In the genomic region with DNA sequence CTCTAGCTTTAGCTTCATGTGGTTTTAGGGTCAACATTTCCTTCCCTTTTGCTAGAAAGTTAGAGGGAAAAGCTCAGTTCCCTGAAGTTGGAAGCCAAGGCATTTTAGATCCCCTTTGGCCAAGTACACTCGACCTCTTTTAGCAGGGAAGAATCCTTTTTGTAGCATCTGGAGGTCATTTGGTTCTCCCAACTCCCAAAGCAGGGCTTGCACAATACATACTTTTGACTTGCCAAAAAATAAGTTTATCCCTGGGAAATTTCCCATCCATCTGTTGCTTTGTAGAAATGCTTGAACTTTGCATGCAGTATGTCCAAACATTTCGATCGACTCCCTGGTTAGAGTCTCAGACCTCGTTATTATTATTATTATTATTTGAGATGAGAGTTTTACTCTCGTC, we compare ENCODE assay signal across 25 cellular contexts. TPM values are rescaled to one million over a fixed set of nuclear protein-coding genes. Genes with fewer than 3 reads are reported as not detected.
DNase-seq lines count a peak whose midpoint lies in the region; ATAC-seq and TF ChIP-seq lines count a peak whose summit lies in the region.
"Had no signal": no experiment of that assay in that cellular context is flagged by ENCODE, and none has a peak within 500 bp of the region (broad histone marks: within the 10 kb centered on the region; RNA-seq: fewer than 3 reads in every experiment).

No MANE protein-coding gene starts in this region.

- H3K36me3 ChIP-seq in testis (ENCODE audit: low read depth, missing control alignments) = no peaks in the 10 kb centered on the region
- H3K36me3 ChIP-seq: adrenal gland, brain microvascular endothelial cell, lower lobe of right lung, SJSA1, thoracic aorta, vagina had no signal

- H3K9me3 ChIP-seq in right cardiac atrium (ENCODE audit: control insufficient read depth, low read length) = no peaks in the 10 kb centered on the region
- H3K9me3 ChIP-seq in testis = no peaks in the 10 kb centered on the region
- H3K9me3 ChIP-seq: adrenal gland, lower lobe of right lung, SJSA1, thoracic aorta, vagina had no signal

- H3K4me3 ChIP-seq in right cardiac atrium (ENCODE audit: low read length) = no peak overlapping the region
- no peak overlapping the region for H3K4me3 ChIP-seq in testis
- H3K4me3 ChIP-seq: adrenal gland, lower lobe of right lung, SJSA1, thoracic aorta, vagina had no signal

- DNase-seq in GM04503 (ENCODE audit: low read depth) (peak; percentile 73), fibroblast of peridontal ligament (ENCODE audit: extremely low read depth) (peak; percentile 97), right cardiac atrium (no peak), testis (peak; percentile 30), DMS53 (lab: John Stamatoyannopoulos, UW) (no peak)
- DNase-seq in stimulated activated CD4-positive, alpha-beta T cell treated with anti-CD3 and anti-CD28 coated beads, Interleukin-1b, Interleukin-23, amount 100 ng/mL, for 48 hours = no peak
- no peak for DNase-seq in effector CD4-positive, alpha-beta T cell
- DNase-seq: activated B cell treated with CpG ODN at 0.5 μM for 24 hours; activated CD4-positive, alpha-beta T cell treated with anti-CD3 and anti-CD28 coated beads, Interleukin-2, amount 50 U/mL, for 4 hours; activated naive CD4-positive, alpha-beta T cell treated with Interleukin-2 at 50 U/mL for 16 hours; AML-193; brain microvascular endothelial cell; CD8-positive, alpha-beta T cell; lower lobe of right lung; NCI-H1436; NCI-H2081 treated with DMSO at 0.1 percent for 48 hours; NCI-H748 treated with DMSO at 0.1 percent for 48 hours; stimulated activated CD4-positive, alpha-beta T cell treated with anti-CD3 and anti-CD28 coated beads, Interleukin-4, amount 100 ng/mL, for 1 hour had no signal

- WGBS in right cardiac atrium = 63% methylated on average over 5 of the region's 5 CpGs
- WGBS in testis, 2 donors = 49 to 54% methylated on average over 5 of the region's 5 CpGs

- intact Hi-C loops in right cardiac atrium (cut with DNase I) (no loop called here), testis (cut with DNase I; ENCODE audit: low total_unique reads) (no loop called here)

- no peak for TF ChIP-seq POLR2A in testis (IDR thresholded peaks at IDR 0.05)

- no peak for TF ChIP-seq CTCF in testis (IDR thresholded peaks at IDR 0.05)

- H3K27me3 ChIP-seq in right cardiac atrium (ENCODE audit: control insufficient read depth, insufficient read depth) = no peaks in the 10 kb centered on the region
- H3K27me3 ChIP-seq in testis = no peaks in the 10 kb centered on the region
- H3K27me3 ChIP-seq: adrenal gland, brain microvascular endothelial cell, SJSA1, vagina had no signal

- ATAC-seq in right cardiac atrium (peak; percentile 31 to 74), HG03432 (IDR thresholded peaks at IDR 0.05; ENCODE audit: unreplicated experiment) (no peak)
- ATAC-seq: CD8-positive, alpha-beta T cell; lower lobe of right lung; natural killer cell treated with Interleukin-12 subunit alpha and Interleukin-12 subunit beta and Interleukin-15 and Interleukin-18, amount 100 ng/mL, for 72 hours; stimulated activated effector memory CD8-positive, alpha-beta T cell treated with anti-CD3 and anti-CD28 coated beads, Interleukin-12 subunit alpha, Interleukin-12 subunit beta, amount 100 ng/mL, for 72 hours had no signal

- H3K4me1 ChIP-seq in right cardiac atrium (ENCODE audit: control insufficient read depth, insufficient read depth, low read length) = no peaks in the 10 kb centered on the region
- peaks cover 9% of the 10 kb centered on the region for H3K4me1 ChIP-seq in testis

- H3K27ac ChIP-seq in right cardiac atrium (ENCODE audit: low read length) = no peak overlapping the region
- no peak overlapping the region for H3K27ac ChIP-seq in testis
- H3K27ac ChIP-seq: adrenal gland, brain microvascular endothelial cell, lower lobe of right lung, SJSA1, thoracic aorta had no signal

RNA-seq across cellular contexts. Expression of a gene that starts 4.6 kb away (rescaled TPM):
- total RNA-seq in right cardiac atrium (10 to 100 TPM; 15.1 to 25.9 (median 15.4) TPM), testis (10 to 100 TPM; 14.0 to 16.9 TPM)
- polyA plus RNA-seq in right cardiac atrium (11.8 TPM), testis (ENCODE audit: insufficient read depth, low read depth, low replicate concordance) (15.7 TPM)

RNA-seq across cellular contexts. Expression of a gene that starts 20.1 kb away (rescaled TPM):
- total RNA-seq in right cardiac atrium = 10 to 100 TPM; 12.9 to 43.7 (median 22.4) TPM
- 28.0 TPM for polyA plus RNA-seq in right cardiac atrium
- 1 to 10 TPM; 7.2 to 8.2 TPM for total RNA-seq in testis
- polyA plus RNA-seq in testis (ENCODE audit: insufficient read depth, low read depth, low replicate concordance) = 23.6 TPM

RNA-seq across cellular contexts. Expression of a gene that starts 59.1 kb away (rescaled TPM):
- total RNA-seq in right cardiac atrium = 10 to 100 TPM; 34.3 to 44.6 (median 36.6) TPM
- 29.1 TPM for polyA plus RNA-seq in right cardiac atrium
- total RNA-seq in testis = 10 to 100 TPM; 76.6 to 78.4 TPM
- polyA plus RNA-seq in testis (ENCODE audit: insufficient read depth, low read depth, low replicate concordance) = 68.8 TPM

Comparison
In these comparisons a context has a peak if more than half of its experiments do, and no peak if none do; other contexts are left out.
1. DNase-seq: peak in GM04503 (single experiment), fibroblast of peridontal ligament (single experiment) and testis (single experiment); none in right cardiac atrium (0 of 3), stimulated activated CD4-positive, alpha-beta T cell treated with anti-CD3 and anti-CD28 coated beads, Interleukin-1b, Interleukin-23, amount 100 ng/mL, for 48 hours (single experiment), DMS53 (single experiment) and effector CD4-positive, alpha-beta T cell (single experiment).